In the genomic region with DNA sequence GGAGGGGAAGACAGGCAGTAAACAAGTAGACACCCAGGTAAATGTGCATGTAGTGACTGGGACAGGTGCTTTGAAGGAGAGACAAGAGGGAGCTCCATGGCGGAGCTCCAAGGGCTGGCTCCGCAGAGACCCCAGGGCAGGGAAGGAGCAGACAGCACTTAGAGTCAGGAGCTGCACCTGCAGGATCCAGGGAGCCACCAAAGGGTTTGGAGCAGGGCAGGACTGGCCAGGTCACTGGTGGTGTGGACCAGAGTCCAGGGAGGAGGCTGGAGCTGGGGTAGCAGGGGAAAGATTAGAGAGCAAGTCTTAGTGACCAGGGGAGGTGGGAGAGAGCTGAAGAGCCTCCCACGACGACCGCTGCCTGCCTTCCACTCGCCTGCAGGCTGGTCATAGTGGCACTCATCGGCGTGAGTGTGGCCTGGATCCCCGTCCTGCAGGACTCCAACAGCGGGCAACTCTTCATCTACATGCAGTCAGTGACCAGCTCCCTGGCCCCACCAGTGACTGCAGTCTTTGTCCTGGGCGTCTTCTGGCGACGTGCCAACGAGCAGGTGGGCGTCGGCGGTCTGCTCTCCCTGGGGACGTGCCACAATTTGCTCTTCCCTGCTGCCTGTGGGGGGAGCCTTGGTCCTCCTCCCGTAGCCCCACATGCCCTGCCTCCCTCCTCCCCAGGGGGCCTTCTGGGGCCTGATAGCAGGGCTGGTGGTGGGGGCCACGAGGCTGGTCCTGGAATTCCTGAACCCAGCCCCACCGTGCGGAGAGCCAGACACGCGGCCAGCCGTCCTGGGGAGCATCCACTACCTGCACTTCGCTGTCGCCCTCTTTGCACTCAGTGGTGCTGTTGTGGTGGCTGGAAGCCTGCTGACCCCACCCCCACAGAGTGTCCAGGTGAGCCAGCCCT, we compare ENCODE assay signal across 1 cellular context.
TF ChIP-seq lines count a peak whose summit lies in the region.

No MANE protein-coding gene starts in this region.

TF ChIP-seq in HepG2, 621 proteins besides CTCF, POLR2A, EP300 and RAD21:
- TF ChIP-seq, protein P1, sequence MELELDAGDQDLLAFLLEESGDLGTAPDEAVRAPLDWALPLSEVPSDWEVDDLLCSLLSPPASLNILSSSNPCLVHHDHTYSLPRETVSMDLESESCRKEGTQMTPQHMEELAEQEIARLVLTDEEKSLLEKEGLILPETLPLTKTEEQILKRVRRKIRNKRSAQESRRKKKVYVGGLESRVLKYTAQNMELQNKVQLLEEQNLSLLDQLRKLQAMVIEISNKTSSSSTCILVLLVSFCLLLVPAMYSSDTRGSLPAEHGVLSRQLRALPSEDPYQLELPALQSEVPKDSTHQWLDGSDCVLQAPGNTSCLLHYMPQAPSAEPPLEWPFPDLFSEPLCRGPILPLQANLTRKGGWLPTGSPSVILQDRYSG (CRISPR knock-in tag; IDR thresholded peaks at IDR 0.05) = no peak
- TF ChIP-seq SPEN (CRISPR knock-in tag; IDR thresholded peaks at IDR 0.05; ENCODE audit: low read depth) (0 out of 2 replicates have a peak, but pooled peaks have one; percentile 6), ZNF263 (CRISPR knock-in tag; IDR thresholded peaks at IDR 0.05) (peak; percentile 63; the same call in 1 of the 2 replicates), SALL1 (CRISPR knock-in tag; IDR thresholded peaks at IDR 0.05) (peak; percentile 26; the same call in 1 of the 2 replicates), ZBTB7A (CRISPR knock-in tag; IDR thresholded peaks at IDR 0.05) (0 out of 2 replicates have a peak, but pooled peaks have one; percentile 15), AGO2 (optimal IDR thresholded peaks at IDR 0.05; ENCODE audit: low read depth, low read length) (peak; percentile 48), NR2F6 (IDR thresholded peaks at IDR 0.05) (0 out of 2 replicates have a peak, but pooled peaks have one; percentile 26), NR2F6 (CRISPR knock-in tag; IDR thresholded peaks at IDR 0.05) (no peak), ZNF615 (CRISPR knock-in tag; IDR thresholded peaks at IDR 0.05; ENCODE audit: borderline replicate concordance) (no peak), ZNF547 (CRISPR knock-in tag; IDR thresholded peaks at IDR 0.05) (0 out of 2 replicates have a peak, but pooled peaks have one; percentile 37), GABPB1 (CRISPR knock-in tag; IDR thresholded peaks at IDR 0.05) (no peak)
- TF ChIP-seq, protein P2, sequence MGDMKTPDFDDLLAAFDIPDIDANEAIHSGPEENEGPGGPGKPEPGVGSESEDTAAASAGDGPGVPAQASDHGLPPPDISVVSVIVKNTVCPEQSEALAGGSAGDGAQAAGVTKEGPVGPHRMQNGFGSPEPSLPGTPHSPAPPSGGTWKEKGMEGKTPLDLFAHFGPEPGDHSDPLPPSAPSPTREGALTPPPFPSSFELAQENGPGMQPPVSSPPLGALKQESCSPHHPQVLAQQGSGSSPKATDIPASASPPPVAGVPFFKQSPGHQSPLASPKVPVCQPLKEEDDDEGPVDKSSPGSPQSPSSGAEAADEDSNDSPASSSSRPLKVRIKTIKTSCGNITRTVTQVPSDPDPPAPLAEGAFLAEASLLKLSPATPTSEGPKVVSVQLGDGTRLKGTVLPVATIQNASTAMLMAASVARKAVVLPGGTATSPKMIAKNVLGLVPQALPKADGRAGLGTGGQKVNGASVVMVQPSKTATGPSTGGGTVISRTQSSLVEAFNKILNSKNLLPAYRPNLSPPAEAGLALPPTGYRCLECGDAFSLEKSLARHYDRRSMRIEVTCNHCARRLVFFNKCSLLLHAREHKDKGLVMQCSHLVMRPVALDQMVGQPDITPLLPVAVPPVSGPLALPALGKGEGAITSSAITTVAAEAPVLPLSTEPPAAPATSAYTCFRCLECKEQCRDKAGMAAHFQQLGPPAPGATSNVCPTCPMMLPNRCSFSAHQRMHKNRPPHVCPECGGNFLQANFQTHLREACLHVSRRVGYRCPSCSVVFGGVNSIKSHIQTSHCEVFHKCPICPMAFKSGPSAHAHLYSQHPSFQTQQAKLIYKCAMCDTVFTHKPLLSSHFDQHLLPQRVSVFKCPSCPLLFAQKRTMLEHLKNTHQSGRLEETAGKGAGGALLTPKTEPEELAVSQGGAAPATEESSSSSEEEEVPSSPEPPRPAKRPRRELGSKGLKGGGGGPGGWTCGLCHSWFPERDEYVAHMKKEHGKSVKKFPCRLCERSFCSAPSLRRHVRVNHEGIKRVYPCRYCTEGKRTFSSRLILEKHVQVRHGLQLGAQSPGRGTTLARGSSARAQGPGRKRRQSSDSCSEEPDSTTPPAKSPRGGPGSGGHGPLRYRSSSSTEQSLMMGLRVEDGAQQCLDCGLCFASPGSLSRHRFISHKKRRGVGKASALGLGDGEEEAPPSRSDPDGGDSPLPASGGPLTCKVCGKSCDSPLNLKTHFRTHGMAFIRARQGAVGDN (CRISPR knock-in tag; IDR thresholded peaks at IDR 0.05) = peak; percentile 56
- TF ChIP-seq, protein P3, sequence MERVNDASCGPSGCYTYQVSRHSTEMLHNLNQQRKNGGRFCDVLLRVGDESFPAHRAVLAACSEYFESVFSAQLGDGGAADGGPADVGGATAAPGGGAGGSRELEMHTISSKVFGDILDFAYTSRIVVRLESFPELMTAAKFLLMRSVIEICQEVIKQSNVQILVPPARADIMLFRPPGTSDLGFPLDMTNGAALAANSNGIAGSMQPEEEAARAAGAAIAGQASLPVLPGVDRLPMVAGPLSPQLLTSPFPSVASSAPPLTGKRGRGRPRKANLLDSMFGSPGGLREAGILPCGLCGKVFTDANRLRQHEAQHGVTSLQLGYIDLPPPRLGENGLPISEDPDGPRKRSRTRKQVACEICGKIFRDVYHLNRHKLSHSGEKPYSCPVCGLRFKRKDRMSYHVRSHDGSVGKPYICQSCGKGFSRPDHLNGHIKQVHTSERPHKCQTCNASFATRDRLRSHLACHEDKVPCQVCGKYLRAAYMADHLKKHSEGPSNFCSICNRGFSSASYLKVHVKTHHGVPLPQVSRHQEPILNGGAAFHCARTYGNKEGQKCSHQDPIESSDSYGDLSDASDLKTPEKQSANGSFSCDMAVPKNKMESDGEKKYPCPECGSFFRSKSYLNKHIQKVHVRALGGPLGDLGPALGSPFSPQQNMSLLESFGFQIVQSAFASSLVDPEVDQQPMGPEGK (CRISPR knock-in tag; IDR thresholded peaks at IDR 0.05) = peak; percentile 59; the same call in 1 of the 2 replicates
- TF ChIP-seq, protein P4, sequence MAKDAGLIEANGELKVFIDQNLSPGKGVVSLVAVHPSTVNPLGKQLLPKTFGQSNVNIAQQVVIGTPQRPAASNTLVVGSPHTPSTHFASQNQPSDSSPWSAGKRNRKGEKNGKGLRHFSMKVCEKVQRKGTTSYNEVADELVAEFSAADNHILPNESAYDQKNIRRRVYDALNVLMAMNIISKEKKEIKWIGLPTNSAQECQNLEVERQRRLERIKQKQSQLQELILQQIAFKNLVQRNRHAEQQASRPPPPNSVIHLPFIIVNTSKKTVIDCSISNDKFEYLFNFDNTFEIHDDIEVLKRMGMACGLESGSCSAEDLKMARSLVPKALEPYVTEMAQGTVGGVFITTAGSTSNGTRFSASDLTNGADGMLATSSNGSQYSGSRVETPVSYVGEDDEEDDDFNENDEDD (CRISPR knock-in tag; IDR thresholded peaks at IDR 0.05; ENCODE audit: borderline replicate concordance) = no peak
